9 cellular contexts compared by ENCODE assay signal in the genomic region with DNA sequence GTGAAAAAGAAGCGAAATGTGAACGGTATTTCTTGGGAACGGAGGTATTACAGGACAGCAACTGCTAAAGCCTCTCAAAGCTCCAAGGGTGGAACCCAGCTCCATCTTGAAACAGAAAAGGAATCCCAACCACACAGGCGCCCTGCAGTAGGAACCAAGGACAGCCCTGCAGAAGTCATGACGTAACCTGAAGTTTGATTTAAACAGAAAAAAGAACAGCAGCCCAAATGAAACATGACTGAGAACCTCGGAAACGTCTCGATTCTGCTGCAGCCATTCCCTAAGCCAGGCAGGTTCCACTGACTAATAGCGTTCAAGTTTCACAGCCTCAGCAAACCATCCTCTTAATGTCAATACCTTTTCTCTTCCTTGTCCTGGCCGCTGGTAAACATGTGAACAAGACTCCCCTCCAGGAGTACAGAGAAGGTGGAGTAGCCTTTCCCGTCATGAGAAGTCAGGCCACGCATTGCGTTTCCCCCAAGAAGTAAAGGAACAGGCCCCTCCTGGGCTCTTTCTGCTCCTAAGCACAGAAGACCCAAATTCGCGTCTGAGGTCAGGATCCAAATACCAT. TPM values are rescaled to one million over a fixed set of nuclear protein-coding genes. Genes with fewer than 3 reads are reported as not detected.
DNase-seq lines count a peak whose midpoint lies in the region; ATAC-seq and TF ChIP-seq lines count a peak whose summit lies in the region.
"Had no signal": no experiment of that assay in that cellular context is flagged by ENCODE, and none has a peak within 500 bp of the region (broad histone marks: within the 10 kb centered on the region; RNA-seq: fewer than 3 reads in every experiment).

No MANE protein-coding gene starts in this region.

- H3K27ac Mint-ChIP-seq in activated CD4-positive, alpha-beta T cell treated with anti-CD3 and anti-CD28 coated beads, Interleukin-2, amount 10 ng/mL, durations not matched to agents 24 days and 14 days, result peak overlapping the region; percentile 80

- intact Hi-C loops in activated CD4-positive, alpha-beta T cell treated with anti-CD3 and anti-CD28 coated beads, Interleukin-2, amount 10 ng/mL, durations not matched to agents 24 days and 14 days (cut with micrococcal nuclease), result loop anchor here (5.0 to 10.0 kb wide), 3 partner anchors 123 to 1390 kb away; a partner anchor contains a TSS
- intact Hi-C loops in left lung (cut with DNase I) (loop anchor here in 1 of 2 donors (10.0 kb wide), 1 partner anchor 260 kb away; no protein-coding TSS in a partner anchor), tibial artery (cut with DNase I; ENCODE audit: low total_unique reads) (no loop called here)

- H3K9me3 ChIP-seq in left lung, result no peaks in the 10 kb centered on the region
- no peaks in the 10 kb centered on the region for H3K9me3 ChIP-seq in tibial artery

- peak overlapping the region; percentile 53 for H3K4me3 ChIP-seq in astrocyte of the cerebellum (ENCODE audit: low read depth, low read length)
- H3K4me3 ChIP-seq in left lung, result peak overlapping the region; percentile 30 to 56
- peak overlapping the region; percentile 62 to 69 for H3K4me3 ChIP-seq in tibial artery

- H3K4me1 ChIP-seq in left lung (peaks cover 17 to 49% of the 10 kb centered on the region in 2 donors), tibial artery (peaks cover 0 to 60% (median 19%) of the 10 kb centered on the region in 4 donors)

- H3K27me3 ChIP-seq in left lung (no peaks in the 10 kb centered on the region), tibial artery (no peaks in the 10 kb centered on the region)

- no peak for DNase-seq in activated CD4-positive, alpha-beta T cell treated with anti-CD3 and anti-CD28 coated beads, Interleukin-2, amount 10 ng/mL, durations not matched to agents 24 days and 14 days
- DNase-seq in activated CD4-positive, alpha-beta T cell treated with anti-CD3 and anti-CD28 coated beads, Interleukin-2, amount 50 U/mL, for 1 hour, result no peak
- DNase-seq in astrocyte of the cerebellum (ENCODE audit: low read depth), result no peak
- no peak for DNase-seq in left lung
- DNase-seq in tibial artery, result no peak
- no peak for DNase-seq in stimulated activated naive CD4-positive, alpha-beta T cell treated with Interleukin-2 at 50 U/mL for 16 hours (lab: John Stamatoyannopoulos, UW)
- DNase-seq in COR-L47 (lab: John Stamatoyannopoulos, UW), result no peak
- no peak for DNase-seq in amniotic stem cell (lab: John Stamatoyannopoulos, UW)
- DNase-seq: GF-D8 had no signal

- peaks cover 0 to 10% of the 10 kb centered on the region in 2 donors for H3K36me3 ChIP-seq in left lung
- H3K36me3 ChIP-seq in tibial artery, result peaks cover 0 to 9% (median 0%) of the 10 kb centered on the region in 3 donors

- ATAC-seq in left lung, result peak; percentile 49

- H3K9me3 Mint-ChIP-seq in activated CD4-positive, alpha-beta T cell treated with anti-CD3 and anti-CD28 coated beads, Interleukin-2, amount 10 ng/mL, durations not matched to agents 24 days and 14 days, result no peaks in the 10 kb centered on the region

- peaks cover 8% of the 10 kb centered on the region for H3K36me3 Mint-ChIP-seq in activated CD4-positive, alpha-beta T cell treated with anti-CD3 and anti-CD28 coated beads, Interleukin-2, amount 10 ng/mL, durations not matched to agents 24 days and 14 days (ENCODE audit: low read depth)

- H3K27ac ChIP-seq in left lung (peak overlapping the region; percentile 83 to 91), tibial artery (peak overlapping the region; percentile 82 to 88)

- TF ChIP-seq CTCF in astrocyte of the cerebellum (IDR thresholded peaks at IDR 0.05; ENCODE audit: low read depth, low read length, missing control alignments) (no peak), left lung (IDR thresholded peaks at IDR 0.05) (no peak), tibial artery (IDR thresholded peaks at IDR 0.05) (no peak)

- in situ Hi-C loops in astrocyte of the cerebellum (cut with HindIII; ENCODE audit: low sequenced_read_pairs), result no loop called here

- H3K27me3 Mint-ChIP-seq in activated CD4-positive, alpha-beta T cell treated with anti-CD3 and anti-CD28 coated beads, Interleukin-2, amount 10 ng/mL, durations not matched to agents 24 days and 14 days, result no peaks in the 10 kb centered on the region

- peaks cover 45% of the 10 kb centered on the region for H3K4me1 Mint-ChIP-seq in activated CD4-positive, alpha-beta T cell treated with anti-CD3 and anti-CD28 coated beads, Interleukin-2, amount 10 ng/mL, durations not matched to agents 24 days and 14 days

- peak overlapping the region; percentile 89 for H3K4me3 Mint-ChIP-seq in activated CD4-positive, alpha-beta T cell treated with anti-CD3 and anti-CD28 coated beads, Interleukin-2, amount 10 ng/mL, durations not matched to agents 24 days and 14 days

RNA-seq across cellular contexts. Expression of a gene that starts 20.1 kb away (rescaled TPM):
- total RNA-seq in activated CD4-positive, alpha-beta T cell treated with anti-CD3 and anti-CD28 coated beads, Interleukin-2, amount 10 ng/mL, durations not matched to agents 24 days and 14 days, result 13.5 and 15.1 TPM in 2 replicates
- total RNA-seq in left lung, result 10 to 100 TPM; 18.9 to 21.9 TPM
